1 cellular context compared by ENCODE assay signal in the genomic region with DNA sequence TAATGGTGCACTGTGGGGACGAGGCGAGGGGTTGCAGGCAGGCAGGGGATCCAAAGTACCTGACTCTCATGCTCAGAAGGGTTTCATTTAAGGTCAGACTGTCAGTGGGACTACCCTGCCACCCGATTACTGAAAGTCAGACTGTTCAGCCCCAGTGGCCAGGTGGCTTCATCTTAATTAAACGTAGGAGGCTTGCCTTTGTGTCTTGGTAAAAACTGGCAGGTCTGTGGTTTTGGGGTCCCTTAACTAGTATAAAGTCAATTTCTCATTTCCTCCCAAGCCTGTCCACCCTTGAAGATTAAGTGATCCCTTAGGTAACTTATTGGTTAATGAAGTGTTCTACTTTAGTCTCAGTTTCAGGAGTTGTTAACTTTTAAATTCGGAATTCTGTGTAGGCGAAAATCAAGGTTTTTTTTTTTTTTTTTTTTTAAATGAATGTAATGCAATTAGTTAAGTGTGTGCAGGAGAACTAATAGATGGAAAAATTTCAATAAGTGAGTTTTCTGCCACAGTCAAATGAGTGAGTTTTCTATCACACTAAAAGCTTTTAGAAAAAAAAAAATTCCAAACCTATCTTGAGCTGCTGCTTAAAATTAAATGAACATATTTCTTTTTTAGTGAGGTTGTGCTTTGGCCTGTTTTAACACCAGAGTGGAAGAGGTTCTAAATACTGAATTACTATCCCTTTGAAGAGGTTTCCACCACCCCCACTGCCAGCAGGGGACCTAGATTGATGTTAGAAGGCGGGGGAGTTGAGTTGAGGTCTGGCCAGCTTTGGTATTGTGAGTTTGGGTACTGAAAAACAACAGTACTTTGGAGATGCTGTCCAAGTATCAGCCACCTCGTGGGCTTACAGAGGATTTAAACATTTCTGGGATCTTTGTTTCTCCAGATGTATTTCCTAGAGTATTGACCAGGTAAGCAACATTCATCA.
TF ChIP-seq lines count a peak whose summit lies in the region.

No MANE protein-coding gene starts in this region.

TF ChIP-seq in GM12878, 131 proteins besides CTCF, POLR2A, EP300 and RAD21 (continued from another document):
- TF ChIP-seq, protein P1, sequence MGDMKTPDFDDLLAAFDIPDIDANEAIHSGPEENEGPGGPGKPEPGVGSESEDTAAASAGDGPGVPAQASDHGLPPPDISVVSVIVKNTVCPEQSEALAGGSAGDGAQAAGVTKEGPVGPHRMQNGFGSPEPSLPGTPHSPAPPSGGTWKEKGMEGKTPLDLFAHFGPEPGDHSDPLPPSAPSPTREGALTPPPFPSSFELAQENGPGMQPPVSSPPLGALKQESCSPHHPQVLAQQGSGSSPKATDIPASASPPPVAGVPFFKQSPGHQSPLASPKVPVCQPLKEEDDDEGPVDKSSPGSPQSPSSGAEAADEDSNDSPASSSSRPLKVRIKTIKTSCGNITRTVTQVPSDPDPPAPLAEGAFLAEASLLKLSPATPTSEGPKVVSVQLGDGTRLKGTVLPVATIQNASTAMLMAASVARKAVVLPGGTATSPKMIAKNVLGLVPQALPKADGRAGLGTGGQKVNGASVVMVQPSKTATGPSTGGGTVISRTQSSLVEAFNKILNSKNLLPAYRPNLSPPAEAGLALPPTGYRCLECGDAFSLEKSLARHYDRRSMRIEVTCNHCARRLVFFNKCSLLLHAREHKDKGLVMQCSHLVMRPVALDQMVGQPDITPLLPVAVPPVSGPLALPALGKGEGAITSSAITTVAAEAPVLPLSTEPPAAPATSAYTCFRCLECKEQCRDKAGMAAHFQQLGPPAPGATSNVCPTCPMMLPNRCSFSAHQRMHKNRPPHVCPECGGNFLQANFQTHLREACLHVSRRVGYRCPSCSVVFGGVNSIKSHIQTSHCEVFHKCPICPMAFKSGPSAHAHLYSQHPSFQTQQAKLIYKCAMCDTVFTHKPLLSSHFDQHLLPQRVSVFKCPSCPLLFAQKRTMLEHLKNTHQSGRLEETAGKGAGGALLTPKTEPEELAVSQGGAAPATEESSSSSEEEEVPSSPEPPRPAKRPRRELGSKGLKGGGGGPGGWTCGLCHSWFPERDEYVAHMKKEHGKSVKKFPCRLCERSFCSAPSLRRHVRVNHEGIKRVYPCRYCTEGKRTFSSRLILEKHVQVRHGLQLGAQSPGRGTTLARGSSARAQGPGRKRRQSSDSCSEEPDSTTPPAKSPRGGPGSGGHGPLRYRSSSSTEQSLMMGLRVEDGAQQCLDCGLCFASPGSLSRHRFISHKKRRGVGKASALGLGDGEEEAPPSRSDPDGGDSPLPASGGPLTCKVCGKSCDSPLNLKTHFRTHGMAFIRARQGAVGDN (IDR thresholded peaks at IDR 0.05): no peak
- TF ChIP-seq, protein P2, sequence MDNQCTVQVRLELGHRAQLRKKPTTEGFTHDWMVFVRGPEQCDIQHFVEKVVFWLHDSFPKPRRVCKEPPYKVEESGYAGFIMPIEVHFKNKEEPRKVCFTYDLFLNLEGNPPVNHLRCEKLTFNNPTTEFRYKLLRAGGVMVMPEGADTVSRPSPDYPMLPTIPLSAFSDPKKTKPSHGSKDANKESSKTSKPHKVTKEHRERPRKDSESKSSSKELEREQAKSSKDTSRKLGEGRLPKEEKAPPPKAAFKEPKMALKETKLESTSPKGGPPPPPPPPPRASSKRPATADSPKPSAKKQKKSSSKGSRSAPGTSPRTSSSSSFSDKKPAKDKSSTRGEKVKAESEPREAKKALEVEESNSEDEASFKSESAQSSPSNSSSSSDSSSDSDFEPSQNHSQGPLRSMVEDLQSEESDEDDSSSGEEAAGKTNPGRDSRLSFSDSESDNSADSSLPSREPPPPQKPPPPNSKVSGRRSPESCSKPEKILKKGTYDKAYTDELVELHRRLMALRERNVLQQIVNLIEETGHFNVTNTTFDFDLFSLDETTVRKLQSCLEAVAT (IDR thresholded peaks at IDR 0.05): peak; percentile 96
- TF ChIP-seq, protein P3, sequence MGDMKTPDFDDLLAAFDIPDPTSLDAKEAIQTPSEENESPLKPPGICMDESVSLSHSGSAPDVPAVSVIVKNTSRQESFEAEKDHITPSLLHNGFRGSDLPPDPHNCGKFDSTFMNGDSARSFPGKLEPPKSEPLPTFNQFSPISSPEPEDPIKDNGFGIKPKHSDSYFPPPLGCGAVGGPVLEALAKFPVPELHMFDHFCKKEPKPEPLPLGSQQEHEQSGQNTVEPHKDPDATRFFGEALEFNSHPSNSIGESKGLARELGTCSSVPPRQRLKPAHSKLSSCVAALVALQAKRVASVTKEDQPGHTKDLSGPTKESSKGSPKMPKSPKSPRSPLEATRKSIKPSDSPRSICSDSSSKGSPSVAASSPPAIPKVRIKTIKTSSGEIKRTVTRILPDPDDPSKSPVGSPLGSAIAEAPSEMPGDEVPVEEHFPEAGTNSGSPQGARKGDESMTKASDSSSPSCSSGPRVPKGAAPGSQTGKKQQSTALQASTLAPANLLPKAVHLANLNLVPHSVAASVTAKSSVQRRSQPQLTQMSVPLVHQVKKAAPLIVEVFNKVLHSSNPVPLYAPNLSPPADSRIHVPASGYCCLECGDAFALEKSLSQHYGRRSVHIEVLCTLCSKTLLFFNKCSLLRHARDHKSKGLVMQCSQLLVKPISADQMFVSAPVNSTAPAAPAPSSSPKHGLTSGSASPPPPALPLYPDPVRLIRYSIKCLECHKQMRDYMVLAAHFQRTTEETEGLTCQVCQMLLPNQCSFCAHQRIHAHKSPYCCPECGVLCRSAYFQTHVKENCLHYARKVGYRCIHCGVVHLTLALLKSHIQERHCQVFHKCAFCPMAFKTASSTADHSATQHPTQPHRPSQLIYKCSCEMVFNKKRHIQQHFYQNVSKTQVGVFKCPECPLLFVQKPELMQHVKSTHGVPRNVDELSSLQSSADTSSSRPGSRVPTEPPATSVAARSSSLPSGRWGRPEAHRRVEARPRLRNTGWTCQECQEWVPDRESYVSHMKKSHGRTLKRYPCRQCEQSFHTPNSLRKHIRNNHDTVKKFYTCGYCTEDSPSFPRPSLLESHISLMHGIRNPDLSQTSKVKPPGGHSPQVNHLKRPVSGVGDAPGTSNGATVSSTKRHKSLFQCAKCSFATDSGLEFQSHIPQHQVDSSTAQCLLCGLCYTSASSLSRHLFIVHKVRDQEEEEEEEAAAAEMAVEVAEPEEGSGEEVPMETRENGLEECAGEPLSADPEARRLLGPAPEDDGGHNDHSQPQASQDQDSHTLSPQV (IDR thresholded peaks at IDR 0.05): no peak
- TF ChIP-seq, protein P4, sequence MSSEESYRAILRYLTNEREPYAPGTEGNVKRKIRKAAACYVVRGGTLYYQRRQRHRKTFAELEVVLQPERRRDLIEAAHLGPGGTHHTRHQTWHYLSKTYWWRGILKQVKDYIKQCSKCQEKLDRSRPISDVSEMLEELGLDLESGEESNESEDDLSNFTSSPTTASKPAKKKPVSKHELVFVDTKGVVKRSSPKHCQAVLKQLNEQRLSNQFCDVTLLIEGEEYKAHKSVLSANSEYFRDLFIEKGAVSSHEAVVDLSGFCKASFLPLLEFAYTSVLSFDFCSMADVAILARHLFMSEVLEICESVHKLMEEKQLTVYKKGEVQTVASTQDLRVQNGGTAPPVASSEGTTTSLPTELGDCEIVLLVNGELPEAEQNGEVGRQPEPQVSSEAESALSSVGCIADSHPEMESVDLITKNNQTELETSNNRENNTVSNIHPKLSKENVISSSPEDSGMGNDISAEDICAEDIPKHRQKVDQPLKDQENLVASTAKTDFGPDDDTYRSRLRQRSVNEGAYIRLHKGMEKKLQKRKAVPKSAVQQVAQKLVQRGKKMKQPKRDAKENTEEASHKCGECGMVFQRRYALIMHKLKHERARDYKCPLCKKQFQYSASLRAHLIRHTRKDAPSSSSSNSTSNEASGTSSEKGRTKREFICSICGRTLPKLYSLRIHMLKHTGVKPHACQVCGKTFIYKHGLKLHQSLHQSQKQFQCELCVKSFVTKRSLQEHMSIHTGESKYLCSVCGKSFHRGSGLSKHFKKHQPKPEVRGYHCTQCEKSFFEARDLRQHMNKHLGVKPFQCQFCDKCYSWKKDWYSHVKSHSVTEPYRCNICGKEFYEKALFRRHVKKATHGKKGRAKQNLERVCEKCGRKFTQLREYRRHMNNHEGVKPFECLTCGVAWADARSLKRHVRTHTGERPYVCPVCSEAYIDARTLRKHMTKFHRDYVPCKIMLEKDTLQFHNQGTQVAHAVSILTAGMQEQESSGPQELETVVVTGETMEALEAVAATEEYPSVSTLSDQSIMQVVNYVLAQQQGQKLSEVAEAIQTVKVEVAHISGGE (CRISPR knock-in tag; IDR thresholded peaks at IDR 0.05): no peak
- TF ChIP-seq RUNX3 (IDR thresholded peaks at IDR 0.05; ENCODE audit: low read length) (peak; percentile 99), TAF1 (IDR thresholded peaks at IDR 0.05; ENCODE audit: borderline replicate concordance, low read depth, low read length) (no peak), FOS (IDR thresholded peaks at IDR 0.05; ENCODE audit: borderline replicate concordance, extremely low read depth, insufficient read length) (no peak), TCF7 (IDR thresholded peaks at IDR 0.05; ENCODE audit: borderline replicate concordance) (peak; percentile 87), ZNF207 (IDR thresholded peaks at IDR 0.05; ENCODE audit: borderline replicate concordance) (no peak; the same call in 1 of the 2 replicates), BMI1 (IDR thresholded peaks at IDR 0.05; ENCODE audit: borderline replicate concordance) (peak; percentile 90), GATAD2B (conservative IDR thresholded peaks at IDR 0.05; ENCODE audit: low read depth) (peak; percentile 78), STAT3 (IDR thresholded peaks at IDR 0.05; ENCODE audit: low read depth, low read length) (peak; percentile 92; the same call in 1 of the 2 replicates), YY1 (IDR thresholded peaks at IDR 0.05; ENCODE audit: low read depth, low read length) (no peak), POLR2AphosphoS5 (IDR thresholded peaks at IDR 0.05; ENCODE audit: low read length) (no peak), MXI1 (IDR thresholded peaks at IDR 0.05; ENCODE audit: low read depth, low read length) (peak; percentile 64; the same call in 1 of the 2 replicates), SMC3 (IDR thresholded peaks at IDR 0.05; ENCODE audit: borderline replicate concordance, low read length) (no peak), NFYA (IDR thresholded peaks at IDR 0.05; ENCODE audit: borderline replicate concordance, low read depth, low read length) (no peak), PML (IDR thresholded peaks at IDR 0.05; ENCODE audit: low read length) (0 out of 2 replicates have a peak, but pooled peaks have one; percentile 55), SMAD1 (IDR thresholded peaks at IDR 0.05; ENCODE audit: low read depth, partially characterized antibody) (peak; percentile 68)
- TF ChIP-seq, protein P5, sequence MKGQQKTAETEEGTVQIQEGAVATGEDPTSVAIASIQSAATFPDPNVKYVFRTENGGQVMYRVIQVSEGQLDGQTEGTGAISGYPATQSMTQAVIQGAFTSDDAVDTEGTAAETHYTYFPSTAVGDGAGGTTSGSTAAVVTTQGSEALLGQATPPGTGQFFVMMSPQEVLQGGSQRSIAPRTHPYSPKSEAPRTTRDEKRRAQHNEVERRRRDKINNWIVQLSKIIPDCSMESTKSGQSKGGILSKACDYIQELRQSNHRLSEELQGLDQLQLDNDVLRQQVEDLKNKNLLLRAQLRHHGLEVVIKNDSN (IDR thresholded peaks at IDR 0.05; ENCODE audit: borderline replicate concordance, extremely low read length, insufficient read depth, low read depth, low read length): no peak
- TF ChIP-seq, protein P6, sequence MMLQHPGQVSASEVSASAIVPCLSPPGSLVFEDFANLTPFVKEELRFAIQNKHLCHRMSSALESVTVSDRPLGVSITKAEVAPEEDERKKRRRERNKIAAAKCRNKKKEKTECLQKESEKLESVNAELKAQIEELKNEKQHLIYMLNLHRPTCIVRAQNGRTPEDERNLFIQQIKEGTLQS (IDR thresholded peaks at IDR 0.05; ENCODE audit: borderline replicate concordance, extremely low read depth, low read depth, low read length): no peak
- TF ChIP-seq, protein P7, sequence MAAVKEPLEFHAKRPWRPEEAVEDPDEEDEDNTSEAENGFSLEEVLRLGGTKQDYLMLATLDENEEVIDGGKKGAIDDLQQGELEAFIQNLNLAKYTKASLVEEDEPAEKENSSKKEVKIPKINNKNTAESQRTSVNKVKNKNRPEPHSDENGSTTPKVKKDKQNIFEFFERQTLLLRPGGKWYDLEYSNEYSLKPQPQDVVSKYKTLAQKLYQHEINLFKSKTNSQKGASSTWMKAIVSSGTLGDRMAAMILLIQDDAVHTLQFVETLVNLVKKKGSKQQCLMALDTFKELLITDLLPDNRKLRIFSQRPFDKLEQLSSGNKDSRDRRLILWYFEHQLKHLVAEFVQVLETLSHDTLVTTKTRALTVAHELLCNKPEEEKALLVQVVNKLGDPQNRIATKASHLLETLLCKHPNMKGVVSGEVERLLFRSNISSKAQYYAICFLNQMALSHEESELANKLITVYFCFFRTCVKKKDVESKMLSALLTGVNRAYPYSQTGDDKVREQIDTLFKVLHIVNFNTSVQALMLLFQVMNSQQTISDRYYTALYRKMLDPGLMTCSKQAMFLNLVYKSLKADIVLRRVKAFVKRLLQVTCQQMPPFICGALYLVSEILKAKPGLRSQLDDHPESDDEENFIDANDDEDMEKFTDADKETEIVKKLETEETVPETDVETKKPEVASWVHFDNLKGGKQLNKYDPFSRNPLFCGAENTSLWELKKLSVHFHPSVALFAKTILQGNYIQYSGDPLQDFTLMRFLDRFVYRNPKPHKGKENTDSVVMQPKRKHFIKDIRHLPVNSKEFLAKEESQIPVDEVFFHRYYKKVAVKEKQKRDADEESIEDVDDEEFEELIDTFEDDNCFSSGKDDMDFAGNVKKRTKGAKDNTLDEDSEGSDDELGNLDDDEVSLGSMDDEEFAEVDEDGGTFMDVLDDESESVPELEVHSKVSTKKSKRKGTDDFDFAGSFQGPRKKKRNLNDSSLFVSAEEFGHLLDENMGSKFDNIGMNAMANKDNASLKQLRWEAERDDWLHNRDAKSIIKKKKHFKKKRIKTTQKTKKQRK (IDR thresholded peaks at IDR 0.05; ENCODE audit: low read depth, low read length): no peak
